In the genomic region with DNA sequence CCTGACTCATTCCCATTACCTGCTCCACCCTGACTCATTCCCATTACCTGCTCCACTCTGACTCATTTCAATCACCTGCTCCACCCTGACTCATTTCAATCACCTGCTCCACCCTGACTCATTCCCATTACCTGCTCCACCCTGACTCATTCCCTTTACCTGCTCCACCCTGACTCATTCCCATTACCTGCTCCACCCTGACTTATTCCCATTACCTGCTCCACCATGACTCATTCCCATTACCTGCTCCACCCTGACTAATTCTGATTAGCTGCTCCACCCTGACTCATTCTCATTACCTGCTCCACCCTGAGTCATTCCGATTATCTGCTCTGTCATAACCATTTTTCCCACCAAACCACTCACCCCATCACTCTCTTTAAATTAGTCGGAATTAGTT, we compare ENCODE assay signal across 8 cellular contexts.
DNase-seq lines count a peak whose midpoint lies in the region; ATAC-seq, FAIRE-seq and TF ChIP-seq lines count a peak whose summit lies in the region.
"Not testable (repeated sequence)": the region's sequence is repeated elsewhere in the genome, so short reads cannot be mapped to it uniquely, and the experiment has no call there.

No MANE protein-coding gene starts in this region.

- not testable (repeated sequence) for H3K9me3 Mint-ChIP-seq in MCF 10A (ENCODE audit: unreplicated experiment)

- H2BK12ac ChIP-seq in trophoblast cell (ENCODE audit: low read length) = not testable (repeated sequence)

- H3K18ac ChIP-seq in trophoblast cell (ENCODE audit: low read length) = not testable (repeated sequence)

- H3K9me2 ChIP-seq in PC-3 (replicated peaks; ENCODE audit: low read length) = not testable (repeated sequence)

- peak overlapping the region; percentile 84 for H3K27ac Mint-ChIP-seq in MCF 10A (ENCODE audit: low read depth, unreplicated experiment)

- not testable (repeated sequence) for H3K27me3 ChIP-seq in PC-3 (ENCODE audit: low read length); trophoblast cell (ENCODE audit: insufficient read depth, low read length)

- not testable (repeated sequence) for H2AK5ac ChIP-seq in trophoblast cell (ENCODE audit: low read length)

- not testable (repeated sequence) for H3K36me3 ChIP-seq in HEK293 (ENCODE audit: control insufficient read depth in 2 of 2, insufficient read depth in 1 of 2, low read length in 2 of 2); PC-3 (ENCODE audit: low read depth, low read length); trophoblast cell (ENCODE audit: control insufficient read depth in 1 of 2, insufficient read depth in 2 of 2, low read length in 2 of 2)

- H3K4me1 ChIP-seq in HEK293 (ENCODE audit: control insufficient read depth, insufficient read depth, low read length); PC-3 (ENCODE audit: insufficient read depth, low read length); trophoblast cell (ENCODE audit: control insufficient read depth in 1 of 2, insufficient read depth in 2 of 2, low read length in 2 of 2): not testable (repeated sequence)

- not testable (repeated sequence) for H4K20me1 ChIP-seq in PC-3 (ENCODE audit: low read length)

- not testable (repeated sequence) for H4K91ac ChIP-seq in trophoblast cell (ENCODE audit: low read depth, low read length)

- not testable (repeated sequence) for H3F3A ChIP-seq in PC-3 (ENCODE audit: low read length, unreplicated experiment)

- H3K9me3 ChIP-seq in HEK293 (ENCODE audit: control insufficient read depth, insufficient read depth, low read depth, low read length); PC-3 (ENCODE audit: low read length); trophoblast cell (ENCODE audit: insufficient read depth, low read depth, low read length): not testable (repeated sequence)

- not testable (repeated sequence) for BruUV-seq in PC-3 (replicated peaks; lab: Mats Ljungman, UMichigan); MCF 10A (replicated peaks; lab: Mats Ljungman, UMichigan)

- WGBS in trophoblast cell (ENCODE audit: extremely low coverage, insufficient coverage, insufficient read length) = no CpG with 5 or more reads among the region's 2 CpGs

- H3K4me3 ChIP-seq in GM12864 (ENCODE audit: low read depth, low read length); HEK293 (ENCODE audit: low read depth, low read length); PC-3 (ENCODE audit: low read length); trophoblast cell (ENCODE audit: low read depth, low read length): not testable (repeated sequence)

- H3K4me3 Mint-ChIP-seq in MCF 10A (ENCODE audit: unreplicated experiment) = not testable (repeated sequence)

- not testable (repeated sequence) for H3K23ac ChIP-seq in trophoblast cell (ENCODE audit: low read length)

- FAIRE-seq in urothelium cell line (lab: Jason Lieb, UNC) = peak; percentile 53

- not testable (repeated sequence) for H2BK120ac ChIP-seq in trophoblast cell (ENCODE audit: insufficient read depth, low read length, poor library complexity)

- H3K9ac ChIP-seq in PC-3 (ENCODE audit: low read length); trophoblast cell (ENCODE audit: low read length): not testable (repeated sequence)

- H4K8ac ChIP-seq in trophoblast cell (ENCODE audit: low read depth, low read length) = not testable (repeated sequence)

- not testable (repeated sequence) for H3K4me1 Mint-ChIP-seq in MCF 10A (ENCODE audit: insufficient read depth, unreplicated experiment)

- TF ChIP-seq CTCF in GM12864 (IDR thresholded peaks at IDR 0.05; ENCODE audit: low read depth, low read length, missing control alignments); HEK293 (tag by site-specific recombination; IDR thresholded peaks at IDR 0.05); PC-3 (conservative IDR thresholded peaks at IDR 0.05; ENCODE audit: low read depth, low read length); MCF 10A (IDR thresholded peaks at IDR 0.05; ENCODE audit: unreplicated experiment): not testable (repeated sequence)

- not testable (repeated sequence) for ATAC-seq in PC-3

- not testable (repeated sequence) for H3K4me2 ChIP-seq in PC-3 (ENCODE audit: low read length); trophoblast cell (ENCODE audit: low read length)

- DNase-seq in GM12864 (ENCODE audit: low read depth) (peak; percentile 3), MCF 10A (ENCODE audit: unreplicated experiment) (peak; percentile 9), trophoblast cell (peak; percentile 47 to 75), renal cortical epithelial cell (ENCODE audit: low read depth) (peak; percentile 8)
- not testable (repeated sequence) for DNase-seq in PC-3; epithelial cell of prostate (ENCODE audit: low read depth, low spot score); urothelium cell line (ENCODE audit: low spot score)

- CTCF ChIA-PET in HEK293 (lab: Yijun Ruan, JAX); PC-3 (lab: Charles Lee); MCF 10A (lab: Yijun Ruan, JAX): not testable (repeated sequence)

- not testable (repeated sequence) for H3K27me3 Mint-ChIP-seq in MCF 10A (ENCODE audit: insufficient read depth, unreplicated experiment)

- H3K4ac ChIP-seq in trophoblast cell (ENCODE audit: low read depth, low read length) = not testable (repeated sequence)

- not testable (repeated sequence) for H3K36me3 Mint-ChIP-seq in MCF 10A (ENCODE audit: insufficient read depth, unreplicated experiment)

- not testable (repeated sequence) for H3K27ac ChIP-seq in HEK293 (ENCODE audit: extremely low read depth, low read depth, low read length); trophoblast cell (ENCODE audit: low read depth, low read length)
- H3K27ac ChIP-seq in PC-3 (ENCODE audit: low read length) (0 out of 2 replicates have a peak overlapping the region, but pooled peaks have one; percentile 20), epithelial cell of prostate (peak overlapping the region; percentile 26)

- not testable (repeated sequence) for H2AFZ ChIP-seq in PC-3 (ENCODE audit: low read length); trophoblast cell (ENCODE audit: insufficient read depth, low read length, poor library complexity)

- H2BK5ac ChIP-seq in trophoblast cell (ENCODE audit: low read depth, low read length, poor library complexity) = not testable (repeated sequence)

- not testable (repeated sequence) for H3K79me2 ChIP-seq in PC-3 (ENCODE audit: low read length); trophoblast cell (ENCODE audit: control insufficient read depth, insufficient read depth, low read length, poor library complexity)

- H4K12ac ChIP-seq in trophoblast cell (ENCODE audit: low read depth, low read length) = not testable (repeated sequence)

- not testable (repeated sequence) for H3K14ac ChIP-seq in trophoblast cell (ENCODE audit: low read length)

- intact Hi-C loops in PC-3 (cut with micrococcal nuclease); MCF 10A (cut with micrococcal nuclease): not testable (repeated sequence)

- H3K79me1 ChIP-seq in trophoblast cell (ENCODE audit: low read length) = not testable (repeated sequence)

- POLR2A ChIA-PET in HEK293 (lab: Yijun Ruan, JAX); PC-3 (lab: Charles Lee; ENCODE audit: unreplicated experiment); MCF 10A (lab: Yijun Ruan, JAX): not testable (repeated sequence)

TF ChIP-seq in HEK293, 187 proteins besides CTCF, POLR2A, EP300 and RAD21:
- TF ChIP-seq SETDB1 (IDR thresholded peaks at IDR 0.05; ENCODE audit: insufficient read length, low read length) (peak; percentile 29), KLF1 (tag by site-specific recombination; IDR thresholded peaks at IDR 0.05) (peak; percentile 90)
- TF ChIP-seq, protein P1, sequence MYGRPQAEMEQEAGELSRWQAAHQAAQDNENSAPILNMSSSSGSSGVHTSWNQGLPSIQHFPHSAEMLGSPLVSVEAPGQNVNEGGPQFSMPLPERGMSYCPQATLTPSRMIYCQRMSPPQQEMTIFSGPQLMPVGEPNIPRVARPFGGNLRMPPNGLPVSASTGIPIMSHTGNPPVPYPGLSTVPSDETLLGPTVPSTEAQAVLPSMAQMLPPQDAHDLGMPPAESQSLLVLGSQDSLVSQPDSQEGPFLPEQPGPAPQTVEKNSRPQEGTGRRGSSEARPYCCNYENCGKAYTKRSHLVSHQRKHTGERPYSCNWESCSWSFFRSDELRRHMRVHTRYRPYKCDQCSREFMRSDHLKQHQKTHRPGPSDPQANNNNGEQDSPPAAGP (tag by site-specific recombination; IDR thresholded peaks at IDR 0.05) = peak; percentile 95
